ENCODE assay signal across 9 cellular contexts in the genomic region with DNA sequence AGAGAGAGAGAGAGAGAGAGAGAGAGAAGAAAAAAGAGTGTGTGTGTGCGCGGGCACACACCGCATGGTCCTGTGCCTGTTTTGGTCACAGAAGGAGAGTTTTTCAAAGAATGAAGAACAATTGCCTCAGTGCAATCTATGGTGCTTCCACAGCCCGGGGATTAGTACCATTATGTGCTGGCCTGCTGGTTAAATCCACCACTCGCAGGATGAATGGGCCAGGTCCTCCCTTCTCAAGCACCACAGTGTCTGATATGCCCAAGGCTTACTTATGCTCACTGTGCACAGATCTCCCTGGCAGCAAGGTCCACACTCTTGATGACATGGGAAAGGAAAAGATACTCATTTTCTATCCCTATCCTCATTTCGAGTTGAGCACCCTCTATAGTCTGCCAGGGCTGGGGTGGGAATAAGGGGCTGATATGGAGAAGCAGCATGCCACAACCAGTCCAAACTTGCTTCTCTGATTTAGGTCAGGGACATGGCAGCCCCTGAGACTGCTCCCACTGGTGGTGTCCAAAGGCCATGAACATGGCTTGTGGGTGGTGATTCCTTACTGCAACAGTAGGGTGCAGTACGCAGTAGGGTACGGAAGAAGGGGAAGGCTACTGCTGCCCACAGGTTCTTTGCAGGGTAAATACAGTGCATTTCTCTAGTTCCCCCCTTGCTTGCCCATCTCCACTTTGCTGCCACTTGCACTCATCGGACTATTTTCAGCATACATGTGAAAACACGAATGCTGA. TPM values are rescaled to one million over a fixed set of nuclear protein-coding genes. Genes with fewer than 3 reads are reported as not detected.
DNase-seq lines count a peak whose midpoint lies in the region; ATAC-seq, FAIRE-seq and TF ChIP-seq lines count a peak whose summit lies in the region.
"Not testable (repeated sequence)": the region's sequence is repeated elsewhere in the genome, so short reads cannot be mapped to it uniquely, and the experiment has no call there.
"Had no signal": no experiment of that assay in that cellular context is flagged by ENCODE, and none has a peak within 500 bp of the region (broad histone marks: within the 10 kb centered on the region; RNA-seq: fewer than 3 reads in every experiment).

No MANE protein-coding gene starts in this region.

- TF ChIP-seq POLR2A in GM12892 (IDR thresholded peaks at IDR 0.05; ENCODE audit: low read depth, low read length); HCT116 (IDR thresholded peaks at IDR 0.05; ENCODE audit: borderline replicate concordance, extremely low read depth, insufficient read depth, insufficient read length); GM12878 (IDR thresholded peaks at IDR 0.05; ENCODE audit: low read depth, low read length): not testable (repeated sequence)

- TF ChIP-seq EP300 in GM12878 (IDR thresholded peaks at IDR 0.05; ENCODE audit: borderline replicate concordance in 1 of 2, control insufficient read depth in 1 of 2, low read depth in 2 of 2, low read length in 2 of 2), result not testable (repeated sequence)

- H4K20me1 ChIP-seq in HCT116 (ENCODE audit: insufficient read depth); GM12878 (ENCODE audit: control insufficient read depth, insufficient read depth): not testable (repeated sequence)

- not testable (repeated sequence) for H3K9ac ChIP-seq in HCT116 (ENCODE audit: low read length); GM12878 (ENCODE audit: control insufficient read depth, insufficient read depth, low read length)

- not testable (repeated sequence) for TF ChIP-seq RAD21 in HCT116 (IDR thresholded peaks at IDR 0.05; ENCODE audit: low read depth); GM12878 (IDR thresholded peaks at IDR 0.05; ENCODE audit: insufficient read depth, low read depth, low read length)

- not testable (repeated sequence) for H3K9me3 ChIP-seq in HCT116 (ENCODE audit: control insufficient read depth in 1 of 2, insufficient read depth in 1 of 2, low read depth in 1 of 2, low read length in 2 of 2); GM12878 (replicated peaks; ENCODE audit: control insufficient read depth, insufficient read depth, low read length)

- H3K27ac Mint-ChIP-seq in T-cell; activated T-cell treated with anti-CD3 and anti-CD28 coated beads, Interleukin-2, amount 50 U/mL, for 72 hours; naive thymus-derived CD8-positive, alpha-beta T cell: not testable (repeated sequence)

- H3K79me2 ChIP-seq in HCT116 (ENCODE audit: insufficient read depth, low read length); GM12878 (ENCODE audit: control insufficient read depth, insufficient read depth, low read length): not testable (repeated sequence)

- intact Hi-C loops in HCT116 (cut with micrococcal nuclease); GM12878 (cut with micrococcal nuclease; ENCODE audit: unreplicated experiment): not testable (repeated sequence)

- not testable (repeated sequence) for TF ChIP-seq CTCF in HCT116 (IDR thresholded peaks at IDR 0.05 in 2 of 3, conservative IDR thresholded peaks at IDR 0.05 in 1 of 3; ENCODE audit: borderline replicate concordance in 1 of 3, insufficient read depth in 1 of 3, low read depth in 2 of 3, low read length in 2 of 3); GM12878 (IDR thresholded peaks at IDR 0.05 in 2 of 3, conservative IDR thresholded peaks at IDR 0.05 in 1 of 3; ENCODE audit: control insufficient read depth in 2 of 3, extremely low read depth in 1 of 3, insufficient read depth in 1 of 3, low read depth in 3 of 3, low read length in 3 of 3)

- H3K4me3 ChIP-seq in HCT116 (replicated peaks in 1 of 2; ENCODE audit: low read depth in 1 of 2, low read length in 2 of 2); GM12878: not testable (repeated sequence)

- peak; percentile 50 for ATAC-seq in GM19324 (IDR thresholded peaks at IDR 0.05; ENCODE audit: low FRiP score, unreplicated experiment)
- peak; percentile 70 for ATAC-seq in HCT116
- ATAC-seq in HG03135 (IDR thresholded peaks at IDR 0.05; ENCODE audit: unreplicated experiment), result peak; percentile 74
- ATAC-seq in T-cell (replicated peaks in 1 of 4), result peak in 3 of 4 experiments; percentile 42 to 51 (median 51)
- ATAC-seq in activated T-cell treated with anti-CD3 and anti-CD28 coated beads, Interleukin-2, amount 50 U/mL, for 72 hours (replicated peaks in 1 of 2), result peak; percentile 57 to 69
- ATAC-seq in GM12878, result peak; percentile 60; the same call in 2 of the 3 replicates
- ATAC-seq in naive thymus-derived CD8-positive, alpha-beta T cell, result peak; percentile 46 to 62

- BruUV-seq in HCT116 (replicated peaks; lab: Mats Ljungman, UMichigan); GM12878 (replicated peaks; lab: Mats Ljungman, UMichigan): not testable (repeated sequence)

- POLR2A ChIA-PET in HCT116 (lab: Charles Lee); T-cell (lab: Charles Lee); GM12878 (lab: Charles Lee); naive thymus-derived CD8-positive, alpha-beta T cell (lab: Charles Lee): not testable (repeated sequence)

- H3K27me3 Mint-ChIP-seq in T-cell; activated T-cell treated with anti-CD3 and anti-CD28 coated beads, Interleukin-2, amount 50 U/mL, for 72 hours (ENCODE audit: low read depth); naive thymus-derived CD8-positive, alpha-beta T cell: not testable (repeated sequence)

- H3K9me2 ChIP-seq in HCT116 (ENCODE audit: insufficient read depth), result not testable (repeated sequence)

- in situ Hi-C loops in GM12878 (cut with MboI), result not testable (repeated sequence)

- CTCF ChIA-PET in HCT116 (lab: Charles Lee); T-cell (lab: Charles Lee); GM12878 (lab: Yijun Ruan, JAX): not testable (repeated sequence)

- peak; percentile 86 for FAIRE-seq in GM12892 (lab: Jason Lieb, UNC)
- not testable (repeated sequence) for FAIRE-seq in GM12878 (lab: Jason Lieb, UNC)

- not testable (repeated sequence) for H3K27ac ChIP-seq in HCT116 (ENCODE audit: low read depth, low read length); GM12878 (ENCODE audit: control insufficient read depth, insufficient read depth)

- not testable (repeated sequence) for H3K4me1 ChIP-seq in HCT116 (ENCODE audit: control insufficient read depth in 1 of 2, insufficient read depth in 2 of 2, low read length in 2 of 2); GM12878 (ENCODE audit: control insufficient read depth, insufficient read depth, low read length)

- H3K4me1 Mint-ChIP-seq in T-cell; activated T-cell treated with anti-CD3 and anti-CD28 coated beads, Interleukin-2, amount 50 U/mL, for 72 hours (ENCODE audit: low read depth); naive thymus-derived CD8-positive, alpha-beta T cell: not testable (repeated sequence)

- DNase-seq in GM12892 (ENCODE audit: insufficient read length); HCT116 (ENCODE audit: low read depth, low spot score); T-cell; activated T-cell treated with anti-CD3 and anti-CD28 coated beads, Interleukin-2, amount 50 U/mL, for 72 hours; GM12878 (ENCODE audit: low read depth, low spot score); naive thymus-derived CD8-positive, alpha-beta T cell: not testable (repeated sequence)

- not testable (repeated sequence) for H3K36me3 ChIP-seq in HCT116 (ENCODE audit: control insufficient read depth in 1 of 2, insufficient read depth in 2 of 2, low read length in 2 of 2); GM12878 (ENCODE audit: control insufficient read depth in 2 of 2, insufficient read depth in 2 of 2, low read length in 1 of 2)

- SMC1A ChIA-PET in GM12878 (lab: Charles Lee; ENCODE audit: uncharacterized antibody, unreplicated experiment), result not testable (repeated sequence)

- not testable (repeated sequence) for H3K27me3 ChIP-seq in HCT116 (ENCODE audit: insufficient read depth, low read length); GM12878 (replicated peaks in 1 of 2; ENCODE audit: control insufficient read depth in 2 of 2, insufficient read depth in 2 of 2, low read length in 1 of 2)

- not testable (repeated sequence) for H3K4me2 ChIP-seq in HCT116 (ENCODE audit: low read length); GM12878 (ENCODE audit: control insufficient read depth, insufficient read depth)

- H3K4me3 Mint-ChIP-seq in T-cell; activated T-cell treated with anti-CD3 and anti-CD28 coated beads, Interleukin-2, amount 50 U/mL, for 72 hours; naive thymus-derived CD8-positive, alpha-beta T cell: not testable (repeated sequence)

- not testable (repeated sequence) for H2AFZ ChIP-seq in HCT116 (ENCODE audit: low read depth, low read length, poor library complexity, severe bottlenecking); GM12878 (ENCODE audit: control insufficient read depth, low read depth, low read length)

- not testable (repeated sequence) for H3K36me3 Mint-ChIP-seq in T-cell; activated T-cell treated with anti-CD3 and anti-CD28 coated beads, Interleukin-2, amount 50 U/mL, for 72 hours (ENCODE audit: insufficient read depth in 2 of 2); naive thymus-derived CD8-positive, alpha-beta T cell

- RAD21 ChIA-PET in HCT116 (lab: Charles Lee; ENCODE audit: low non-redundant PET in 1 of 2, low total read pairs in 2 of 2, uncharacterized antibody in 2 of 2, unreplicated experiment in 2 of 2); GM12878 (lab: Charles Lee; ENCODE audit: unreplicated experiment): not testable (repeated sequence)

- H3K9me3 Mint-ChIP-seq in T-cell; activated T-cell treated with anti-CD3 and anti-CD28 coated beads, Interleukin-2, amount 50 U/mL, for 72 hours; naive thymus-derived CD8-positive, alpha-beta T cell: not testable (repeated sequence)

- no CpG with 5 or more reads among the region's 10 CpGs for WGBS in GM12878 (ENCODE audit: insufficient coverage, insufficient replicate concordance, low lambda C conversion rate, missing lambda C conversion rate)

RNA-seq across cellular contexts. Expression of gene USP51, which starts 18.9 kb away (rescaled TPM):
- polyA plus RNA-seq in GM12892 (2012; ENCODE audit: missing spikeins), result 1.2 TPM
- not detected for total RNA-seq in HCT116 (2021; ENCODE audit: unreplicated experiment)
- not detected in 2 replicates for polyA plus RNA-seq in HCT116 (2012)
- 1 to 10 TPM; 1.6 to 2.1 (median 1.7) TPM for total RNA-seq in T-cell
- total RNA-seq in activated T-cell treated with anti-CD3 and anti-CD28 coated beads, Interleukin-2, amount 50 U/mL, for 72 hours, result 1 to 10 TPM; 2.2 to 2.7 TPM
- total RNA-seq in GM12878 (2013; cell fraction: nucleolus; rRNA removed), result 5.6 TPM in 2 replicates
- 1.3 and 1.6 TPM in 2 replicates for total RNA-seq in GM12878 (2014; rRNA removed)
- 1.3 and 1.6 TPM in 2 replicates for total RNA-seq in GM12878 (2014; rRNA removed; fragmentation: Illumina TruSeq; extraction: Trizol)
- 1.5 and 1.6 TPM in 2 replicates for total RNA-seq in GM12878 (2021)
- polyA plus RNA-seq in GM12878 (2011; ENCODE audit: low read depth), result 0.41 TPM
- 1.1 and 1.7 TPM in 2 replicates for polyA plus RNA-seq in GM12878 (2011; rRNA removed)
- polyA plus RNA-seq in GM12878 (2011; cell fraction: cytosol; rRNA removed), result 0.90 and 1.2 TPM in 2 replicates
- polyA plus RNA-seq in GM12878 (2011; cell fraction: nucleus; rRNA removed), result 0.98 and 1.9 TPM in 2 replicates
- 0.62 and 1.3 TPM in 2 replicates for polyA plus RNA-seq in GM12878 (2012)
- polyA plus RNA-seq in GM12878 (2014; fragmentation: Illumina TruSeq; extraction: Trizol), result 1.5 and 2.1 TPM in 2 replicates
- polyA plus RNA-seq in GM12878 (2014; fragmentation: Nextera tagmentation; extraction: Ambion mirVana), result under 1 TPM; 0.52 to 0.73 TPM
- 0.82 and 1.1 TPM in 2 replicates for polyA plus RNA-seq in GM12878 (2014; rRNA removed)
- under 1 TPM; 0.58 to 0.89 TPM for polyA plus RNA-seq in GM12878 (2016; fragmentation: Nextera tagmentation; extraction: Ambion mirVana)
- 4.0 and 5.9 TPM in 2 replicates for polyA minus RNA-seq in GM12878 (2011; rRNA and poly(A)+ RNA removed)
- 0.27 and 1.2 TPM in 2 replicates for polyA minus RNA-seq in GM12878 (2011; cell fraction: cytosol; rRNA and poly(A)+ RNA removed)
- polyA minus RNA-seq in GM12878 (2011; cell fraction: nucleus; rRNA and poly(A)+ RNA removed), result 2.2 and 4.1 TPM in 2 replicates
- total RNA-seq in naive thymus-derived CD8-positive, alpha-beta T cell, result 1 to 10 TPM; 4.6 to 7.3 TPM
- polyA plus RNA-seq in naive thymus-derived CD8-positive, alpha-beta T cell, result 1 to 10 TPM in 1 of 3 donors, under 1 TPM in 2; 0.53 to 1.3 (median 0.60) TPM
- total RNA-seq: MCF 10A had no signal

RNA-seq across cellular contexts. Expression of gene MAGEH1, which starts 56.7 kb away (rescaled TPM):
- polyA plus RNA-seq in GM12892 (2012; ENCODE audit: missing spikeins), result 21.3 TPM
- total RNA-seq in HCT116 (2021; ENCODE audit: unreplicated experiment) (0.20 TPM), T-cell (10 to 100 TPM; 18.5 to 25.5 (median 22.3) TPM), GM12878 (2014; rRNA removed) (20.6 and 21.9 TPM in 2 replicates), GM12878 (2014; rRNA removed; fragmentation: Illumina TruSeq; extraction: Trizol) (17.0 and 18.6 TPM in 2 replicates), GM12878 (2021) (13.1 and 13.2 TPM in 2 replicates)
- polyA plus RNA-seq in HCT116 (2012), result not detected in 2 replicates
- 10 to 100 TPM; 18.9 to 20.6 TPM for total RNA-seq in activated T-cell treated with anti-CD3 and anti-CD28 coated beads, Interleukin-2, amount 50 U/mL, for 72 hours
- total RNA-seq in GM12878 (2013; cell fraction: nucleolus; rRNA removed), result 9.8 and 11.4 TPM in 2 replicates
- polyA plus RNA-seq in GM12878 (2011; ENCODE audit: low read depth), result 12.4 TPM
- polyA plus RNA-seq in GM12878 (2011; rRNA removed) (18.0 and 20.6 TPM in 2 replicates), GM12878 (2014; fragmentation: Illumina TruSeq; extraction: Trizol) (13.2 and 16.4 TPM in 2 replicates), GM12878 (2014; fragmentation: Nextera tagmentation; extraction: Ambion mirVana) (1 to 10 TPM; 8.7 to 9.1 TPM), GM12878 (2014; rRNA removed) (20.9 and 23.7 TPM in 2 replicates), GM12878 (2016; fragmentation: Nextera tagmentation; extraction: Ambion mirVana) (10 to 100 TPM; 24.0 to 25.2 TPM)
- polyA plus RNA-seq in GM12878 (2011; cell fraction: cytosol; rRNA removed), result 17.4 and 18.4 TPM in 2 replicates
- polyA plus RNA-seq in GM12878 (2011; cell fraction: nucleus; rRNA removed), result 12.3 and 14.7 TPM in 2 replicates
- polyA plus RNA-seq in GM12878 (2012), result 15.3 and 16.5 TPM in 2 replicates
- polyA minus RNA-seq in GM12878 (2011; rRNA and poly(A)+ RNA removed), result 5.9 and 8.4 TPM in 2 replicates
- polyA minus RNA-seq in GM12878 (2011; cell fraction: cytosol; rRNA and poly(A)+ RNA removed), result 1.3 and 2.3 TPM in 2 replicates
- 4.5 TPM in 2 replicates for polyA minus RNA-seq in GM12878 (2011; cell fraction: nucleus; rRNA and poly(A)+ RNA removed)
- 10 to 100 TPM; 25.6 to 26.9 TPM for total RNA-seq in naive thymus-derived CD8-positive, alpha-beta T cell
- polyA plus RNA-seq in naive thymus-derived CD8-positive, alpha-beta T cell, result 10 to 100 TPM; 27.4 to 45.1 (median 37.0) TPM
- total RNA-seq: MCF 10A had no signal
